Comparison of ENCODE assay signal across 1 cellular context in the genomic region with DNA sequence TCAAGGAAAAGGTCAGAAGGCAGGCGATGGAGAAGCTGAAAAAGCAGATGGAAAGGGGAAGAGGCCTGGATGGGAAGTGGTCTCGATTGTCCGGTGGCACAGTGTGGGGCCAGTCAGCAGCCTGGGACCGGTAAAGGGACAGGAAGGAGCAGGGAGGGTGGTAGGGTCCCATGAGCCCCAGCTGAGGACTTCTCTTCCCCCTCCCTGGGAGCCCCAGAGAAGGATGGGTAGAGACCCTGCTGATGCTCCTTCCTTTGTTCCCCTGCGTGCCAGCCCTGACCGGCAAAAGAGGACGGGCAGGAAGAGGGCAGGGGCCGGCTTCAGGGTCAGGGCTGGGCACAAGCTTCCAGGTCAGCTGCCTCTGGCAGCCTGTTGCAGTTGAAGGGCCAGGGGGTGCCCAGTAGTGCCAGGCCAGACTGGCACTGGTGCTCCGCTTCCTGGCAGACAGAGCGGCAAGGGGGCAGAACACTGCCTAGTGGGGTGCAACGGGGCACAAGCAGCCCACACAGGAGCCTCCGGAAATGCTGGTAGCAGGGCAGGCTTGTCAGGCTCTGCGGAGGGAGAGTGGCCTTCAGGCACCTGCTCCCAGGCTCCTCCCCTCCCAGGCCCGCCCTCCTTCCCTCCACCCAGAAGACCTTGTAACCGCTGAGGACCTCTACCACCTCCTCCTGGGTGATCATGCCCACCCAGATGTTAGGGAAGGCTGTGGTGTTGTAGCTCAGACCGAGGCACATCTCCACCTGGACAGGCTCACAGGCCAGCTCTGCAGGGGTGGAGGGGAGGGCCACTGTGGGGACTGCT.
TF ChIP-seq lines count a peak whose summit lies in the region.

No MANE protein-coding gene starts in this region.

TF ChIP-seq in GM12878, 131 proteins besides CTCF, POLR2A, EP300 and RAD21:
- TF ChIP-seq NFIC (IDR thresholded peaks at IDR 0.05; ENCODE audit: low read depth, low read length) = no peak
- TF ChIP-seq STAT3 (IDR thresholded peaks at IDR 0.05; ENCODE audit: low read depth, low read length) = no peak
- TF ChIP-seq NBN (IDR thresholded peaks at IDR 0.05) = no peak
- TF ChIP-seq, protein P1, sequence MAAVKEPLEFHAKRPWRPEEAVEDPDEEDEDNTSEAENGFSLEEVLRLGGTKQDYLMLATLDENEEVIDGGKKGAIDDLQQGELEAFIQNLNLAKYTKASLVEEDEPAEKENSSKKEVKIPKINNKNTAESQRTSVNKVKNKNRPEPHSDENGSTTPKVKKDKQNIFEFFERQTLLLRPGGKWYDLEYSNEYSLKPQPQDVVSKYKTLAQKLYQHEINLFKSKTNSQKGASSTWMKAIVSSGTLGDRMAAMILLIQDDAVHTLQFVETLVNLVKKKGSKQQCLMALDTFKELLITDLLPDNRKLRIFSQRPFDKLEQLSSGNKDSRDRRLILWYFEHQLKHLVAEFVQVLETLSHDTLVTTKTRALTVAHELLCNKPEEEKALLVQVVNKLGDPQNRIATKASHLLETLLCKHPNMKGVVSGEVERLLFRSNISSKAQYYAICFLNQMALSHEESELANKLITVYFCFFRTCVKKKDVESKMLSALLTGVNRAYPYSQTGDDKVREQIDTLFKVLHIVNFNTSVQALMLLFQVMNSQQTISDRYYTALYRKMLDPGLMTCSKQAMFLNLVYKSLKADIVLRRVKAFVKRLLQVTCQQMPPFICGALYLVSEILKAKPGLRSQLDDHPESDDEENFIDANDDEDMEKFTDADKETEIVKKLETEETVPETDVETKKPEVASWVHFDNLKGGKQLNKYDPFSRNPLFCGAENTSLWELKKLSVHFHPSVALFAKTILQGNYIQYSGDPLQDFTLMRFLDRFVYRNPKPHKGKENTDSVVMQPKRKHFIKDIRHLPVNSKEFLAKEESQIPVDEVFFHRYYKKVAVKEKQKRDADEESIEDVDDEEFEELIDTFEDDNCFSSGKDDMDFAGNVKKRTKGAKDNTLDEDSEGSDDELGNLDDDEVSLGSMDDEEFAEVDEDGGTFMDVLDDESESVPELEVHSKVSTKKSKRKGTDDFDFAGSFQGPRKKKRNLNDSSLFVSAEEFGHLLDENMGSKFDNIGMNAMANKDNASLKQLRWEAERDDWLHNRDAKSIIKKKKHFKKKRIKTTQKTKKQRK (IDR thresholded peaks at IDR 0.05; ENCODE audit: low read depth, low read length) = no peak
- TF ChIP-seq ZNF274 (IDR thresholded peaks at IDR 0.05; ENCODE audit: insufficient read depth, insufficient read length) = no peak
- TF ChIP-seq PAX5 (IDR thresholded peaks at IDR 0.05; ENCODE audit: borderline replicate concordance, low read depth, low read length) = no peak
- no peak for TF ChIP-seq TAF1 (IDR thresholded peaks at IDR 0.05; ENCODE audit: borderline replicate concordance, low read depth, low read length)
